In genomic region chr9:25716220-25716872, GRCh38 we compare ENCODE assay signal across 9 cellular contexts. TPM values are rescaled to one million over a fixed set of nuclear protein-coding genes. Genes with fewer than 3 reads are reported as not detected.
DNase-seq lines count a peak whose midpoint lies in the region; ATAC-seq and TF ChIP-seq lines count a peak whose summit lies in the region.
"Had no signal": no experiment of that assay in that cellular context is flagged by ENCODE, and none has a peak within 500 bp of the region (broad histone marks: within the 10 kb centered on the region; RNA-seq: fewer than 3 reads in every experiment).

No MANE protein-coding gene starts in this region.

- H3K27me3 Mint-ChIP-seq in HFFc6 (ENCODE audit: insufficient read depth) (no peaks in the 10 kb centered on the region), osteocyte (ENCODE audit: unreplicated experiment) (peaks cover 21% of the 10 kb centered on the region)
- H3K27me3 Mint-ChIP-seq: memory B cell had no signal

- no peak overlapping the region for H3K27ac Mint-ChIP-seq in HFFc6
- no peak overlapping the region for H3K27ac Mint-ChIP-seq in osteocyte (ENCODE audit: unreplicated experiment)
- H3K27ac Mint-ChIP-seq: memory B cell had no signal

- H3K9me3 Mint-ChIP-seq in HFFc6 (peaks cover 4% of the 10 kb centered on the region; the same call in 1 of the 2 replicates), osteocyte (ENCODE audit: unreplicated experiment) (no peaks in the 10 kb centered on the region)

- intact Hi-C loops in posterior vena cava (cut with DNase I) = no loop called here

- DNase-seq in HFFc6 (peak; percentile 7), RPMI7951 (ENCODE audit: low read depth) (peak; percentile 72), fibroblast of the aortic adventitia (ENCODE audit: low read depth) (peak; percentile 90), osteocyte (ENCODE audit: extremely low spot score, unreplicated experiment) (no peak), posterior vena cava (ENCODE audit: low spot score) (no peak), NCI-H1436 treated with DMSO at 0.1 percent for 48 hours (lab: John Stamatoyannopoulos, UW) (no peak)
- DNase-seq in activated CD4-positive, alpha-beta T cell treated with anti-CD3 and anti-CD28 coated beads, Interleukin-2, amount 50 U/mL, for 1 hour = no peak

- H3K4me3 Mint-ChIP-seq in HFFc6 = no peak overlapping the region
- no peak overlapping the region for H3K4me3 Mint-ChIP-seq in osteocyte (ENCODE audit: unreplicated experiment)
- H3K4me3 Mint-ChIP-seq: memory B cell had no signal

- no peak overlapping the region for H3K4me3 ChIP-seq in fibroblast of the aortic adventitia (ENCODE audit: low read depth, low read length)

- no peak for ATAC-seq in HG03571 (IDR thresholded peaks at IDR 0.05; ENCODE audit: unreplicated experiment)

- TF ChIP-seq CTCF in HFFc6 (IDR thresholded peaks at IDR 0.05) (peak; percentile 48), fibroblast of the aortic adventitia (IDR thresholded peaks at IDR 0.05; ENCODE audit: insufficient read depth, low read length) (peak; percentile 88), osteocyte (IDR thresholded peaks at IDR 0.05) (peak; percentile 60)

- H3K4me1 Mint-ChIP-seq in HFFc6 (ENCODE audit: low read depth) (no peaks in the 10 kb centered on the region), osteocyte (ENCODE audit: unreplicated experiment) (no peaks in the 10 kb centered on the region)
- H3K4me1 Mint-ChIP-seq: memory B cell had no signal

- H3K36me3 Mint-ChIP-seq in HFFc6 (ENCODE audit: low read depth) = no peaks in the 10 kb centered on the region
- no peaks in the 10 kb centered on the region for H3K36me3 Mint-ChIP-seq in osteocyte (ENCODE audit: unreplicated experiment)
- H3K36me3 Mint-ChIP-seq: memory B cell had no signal

RNA-seq across cellular contexts. Expression of gene TUSC1, which starts 38.1 kb away (rescaled TPM):
- 1 to 10 TPM in 4 of 6 experiments, under 1 TPM in 2; 0.31 to 4.0 (median 3.2) TPM for total RNA-seq in HFFc6 (2021; fragmentation: NEBNext Ultra II Directional; extraction: Animal tissue kit (Norgen Biotek cat#: 25700))
- 7.7 and 8.5 TPM in 2 replicates for total RNA-seq in RPMI7951 (2014; rRNA removed; shearing (Covaris generic))
- total RNA-seq in fibroblast of the aortic adventitia (ENCODE audit: low replicate concordance) (10.5 and 11.3 TPM in 2 replicates), osteocyte (not detected in 2 replicates), posterior vena cava (10 to 100 TPM; 12.9 to 23.1 TPM)

Comparison
In these comparisons a context has a peak if more than half of its experiments do, and no peak if none do; other contexts are left out.
1. DNase-seq: peak in HFFc6 (single experiment), RPMI7951 (single experiment) and fibroblast of the aortic adventitia (single experiment); none in osteocyte (single experiment), posterior vena cava (single experiment), NCI-H1436 treated with DMSO at 0.1 percent for 48 hours (single experiment) and activated CD4-positive, alpha-beta T cell treated with anti-CD3 and anti-CD28 coated beads, Interleukin-2, amount 50 U/mL, for 1 hour (single experiment).
2. Peak in every context shown above with its lines, with median percentiles within 50 percentile points of each other: CTCF ChIP-seq.